ENCODE assay signal across 8 cellular contexts in the genomic region with DNA sequence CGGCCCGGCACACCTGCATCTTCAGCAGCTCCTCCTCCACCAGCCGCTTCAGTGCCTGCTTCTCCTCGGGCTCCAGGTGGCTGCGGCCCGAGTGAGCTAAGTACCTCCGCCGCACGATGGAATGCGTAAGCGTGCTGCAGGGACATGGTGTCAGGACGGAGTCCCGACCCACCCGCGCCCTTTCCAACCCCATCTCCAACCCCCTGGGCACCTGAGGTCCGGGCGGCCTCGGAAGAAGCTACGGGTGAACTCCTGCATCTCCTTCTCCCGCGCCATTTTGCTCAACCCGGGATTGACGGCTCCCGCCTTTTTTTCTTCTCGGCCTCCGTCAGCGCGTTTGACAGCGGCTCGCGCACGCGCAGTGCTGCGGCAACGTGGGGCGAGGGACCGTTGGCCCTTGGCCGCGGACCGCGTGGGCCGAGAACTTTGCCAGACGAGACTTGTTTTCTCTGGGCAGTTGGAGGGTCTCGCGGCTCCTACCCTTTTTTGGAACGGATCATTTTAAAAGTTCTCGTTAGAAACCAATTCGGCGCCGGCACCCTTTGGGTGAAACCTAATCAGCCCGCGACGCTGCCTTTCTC. TPM values are rescaled to one million over a fixed set of nuclear protein-coding genes. Genes with fewer than 3 reads are reported as not detected.
DNase-seq lines count a peak whose midpoint lies in the region; ATAC-seq and TF ChIP-seq lines count a peak whose summit lies in the region.

Gene HIRIP3 (minus strand): TSS at position 288 of the 581 bp plus-strand sequence. CDS start 12 bp downstream, at position 276.

- no peaks in the 10 kb centered on the region for H3K9me2 ChIP-seq in HCT116 (ENCODE audit: insufficient read depth)

- peaks cover 11% of the 10 kb centered on the region for H3K79me2 ChIP-seq in HCT116 (ENCODE audit: insufficient read depth, low read length)

- peak within 1 kb of the TSS; percentile 64 for H2AFZ ChIP-seq in HCT116 (ENCODE audit: low read depth, low read length, poor library complexity, severe bottlenecking)

- H3K36me3 ChIP-seq in HCT116 (ENCODE audit: control insufficient read depth in 1 of 2, insufficient read depth in 2 of 2, low read length in 2 of 2): peaks cover 9 to 20% of the 10 kb centered on the region in 2 experiments
- H3K36me3 ChIP-seq in SK-N-MC (ENCODE audit: insufficient read depth, low read length): peaks cover 32% of the 10 kb centered on the region
- H3K36me3 ChIP-seq in gastroesophageal sphincter: peaks cover 0 to 62% of the 10 kb centered on the region in 2 donors

- peak within 1 kb of the TSS; percentile 88 for H3K27ac ChIP-seq in HCT116 (ENCODE audit: low read depth, low read length)
- peak within 1 kb of the TSS; percentile 97 for H3K27ac ChIP-seq in SK-N-MC
- peak within 1 kb of the TSS; percentile 92 to 99 (median 98) for H3K27ac ChIP-seq in gastroesophageal sphincter

- ATAC-seq in HCT116: peak; percentile 59
- peak; percentile 83 for ATAC-seq in gastroesophageal sphincter

- H4K20me1 ChIP-seq in HCT116 (ENCODE audit: insufficient read depth): no peaks in the 10 kb centered on the region

- H3K27me3 ChIP-seq in HCT116 (ENCODE audit: insufficient read depth, low read length): no peaks in the 10 kb centered on the region
- H3K27me3 ChIP-seq in gastroesophageal sphincter: no peaks in the 10 kb centered on the region

- TF ChIP-seq EP300 in gastroesophageal sphincter (IDR thresholded peaks at IDR 0.05): no peak

- no TSS peak for BruUV-seq in HCT116 (replicated peaks; lab: Mats Ljungman, UMichigan)

- intact Hi-C loops in HCT116 (cut with micrococcal nuclease): no loop called here

- H3K9ac ChIP-seq in HCT116 (ENCODE audit: low read length) (peak within 1 kb of the TSS; percentile 86), SK-N-MC (ENCODE audit: insufficient read length) (peak within 1 kb of the TSS; percentile 99)

- WGBS in gastroesophageal sphincter (ENCODE audit: low coverage in 1 of 2), 2 donors: 0% methylated on average over 2 to 9 of the region's 53 CpGs

- TF ChIP-seq POLR2A in HCT116 (IDR thresholded peaks at IDR 0.05; ENCODE audit: borderline replicate concordance, extremely low read depth, insufficient read depth, insufficient read length): peak; percentile 53
- TF ChIP-seq POLR2A in gastroesophageal sphincter (IDR thresholded peaks at IDR 0.05): peak in 1 of 2 donors; percentile 46

- peak within 1 kb of the TSS; percentile 92 for H3K4me2 ChIP-seq in HCT116 (ENCODE audit: low read length)

- TF ChIP-seq CTCF in HCT116 (IDR thresholded peaks at IDR 0.05 in 2 of 3, conservative IDR thresholded peaks at IDR 0.05 in 1 of 3; ENCODE audit: borderline replicate concordance in 1 of 3, insufficient read depth in 1 of 3, low read depth in 2 of 3, low read length in 2 of 3) (no peak), gastroesophageal sphincter (IDR thresholded peaks at IDR 0.05) (no peak)

- RAD21 ChIA-PET in HCT116 (lab: Charles Lee; ENCODE audit: low non-redundant PET in 1 of 2, low total read pairs in 2 of 2, uncharacterized antibody in 2 of 2, unreplicated experiment in 2 of 2): no interaction called here

- no peaks in the 10 kb centered on the region for H3K9me3 ChIP-seq in HCT116 (ENCODE audit: control insufficient read depth in 1 of 2, insufficient read depth in 1 of 2, low read depth in 1 of 2, low read length in 2 of 2)
- H3K9me3 ChIP-seq in SK-N-MC (ENCODE audit: low read depth, low read length): no peaks in the 10 kb centered on the region
- H3K9me3 ChIP-seq in gastroesophageal sphincter: no peaks in the 10 kb centered on the region

- no peak for TF ChIP-seq RAD21 in HCT116 (IDR thresholded peaks at IDR 0.05; ENCODE audit: low read depth)

- DNase-seq in GM03348 (ENCODE audit: low spot score): peak; percentile 94
- DNase-seq in HCT116 (ENCODE audit: low read depth, low spot score): peak; percentile 66
- DNase-seq in MV-4-11 (lab: John Stamatoyannopoulos, UW): peak; percentile 80
- DNase-seq in SK-N-MC (ENCODE audit: low read depth, low spot score): peak; percentile 24
- peak; percentile 87 for DNase-seq in activated naive CD4-positive, alpha-beta T cell treated with Interleukin-2 at 50 U/mL for 16 hours
- peak in 54 of 56 donors; percentile 32 to 94 (median 83) for DNase-seq in nucleus accumbens (lab: John Stamatoyannopoulos, UW)
- peak; percentile 94 for DNase-seq in superior temporal gyrus (ENCODE audit: extremely low spot score)

- CTCF ChIA-PET in HCT116 (lab: Charles Lee): no interaction called here

- peaks cover 9 to 27% of the 10 kb centered on the region in 2 experiments for H3K4me1 ChIP-seq in HCT116 (ENCODE audit: control insufficient read depth in 1 of 2, insufficient read depth in 2 of 2, low read length in 2 of 2)
- peaks cover 3 to 35% (median 11%) of the 10 kb centered on the region in 3 donors for H3K4me1 ChIP-seq in gastroesophageal sphincter

- H3K4me3 ChIP-seq in HCT116 (replicated peaks in 1 of 2; ENCODE audit: low read depth in 1 of 2, low read length in 2 of 2): peak within 1 kb of the TSS; percentile 83 to 95
- H3K4me3 ChIP-seq in SK-N-MC: peak within 1 kb of the TSS; percentile 96
- H3K4me3 ChIP-seq in gastroesophageal sphincter: peak within 1 kb of the TSS; percentile 76 to 80

- POLR2A ChIA-PET in HCT116 (lab: Charles Lee): interaction anchor here (0.6 to 1.2 kb wide), 4 partner anchors 18 to 96 kb away, joined by 3 read pairs; partner anchors contain the start of genes ASPHD1, SEZ6L2, TAOK2 and TMEM219

TF ChIP-seq in HCT116, 20 proteins besides CTCF, POLR2A, EP300 and RAD21:
- TF ChIP-seq REST (IDR thresholded peaks at IDR 0.05; ENCODE audit: low read depth) (no peak), YY1 (IDR thresholded peaks at IDR 0.05; ENCODE audit: extremely low read depth, insufficient replicate concordance, low read depth, low read length) (peak; percentile 88), POLR2AphosphoS5 (IDR thresholded peaks at IDR 0.05; ENCODE audit: low read depth, low read length) (peak; percentile 51), MAX (IDR thresholded peaks at IDR 0.05) (peak; percentile 92), EGR1 (IDR thresholded peaks at IDR 0.05; ENCODE audit: low read depth) (no peak), JUND (IDR thresholded peaks at IDR 0.05) (no peak), ZFX (IDR thresholded peaks at IDR 0.05) (no peak; the same call in 1 of the 2 replicates), CEBPB (IDR thresholded peaks at IDR 0.05; ENCODE audit: low read depth) (no peak), CBX3 (IDR thresholded peaks at IDR 0.05; ENCODE audit: low read depth) (no peak; the same call in 1 of the 2 replicates)

RNA-seq across cellular contexts. Expression of gene HIRIP3, which starts in this region (rescaled TPM):
- total RNA-seq in HCT116 (2021; ENCODE audit: unreplicated experiment) (21.8 TPM), gastroesophageal sphincter (10 to 100 TPM; 25.6 to 31.4 (median 28.2) TPM)
- 25.2 and 26.4 TPM in 2 replicates for polyA plus RNA-seq in HCT116 (2012)

Comparison
In these comparisons a context has a peak if more than half of its experiments do, and no peak if none do; other contexts are left out.
1. Peak in every context shown above with its lines: DNase-seq, ATAC-seq, H3K4me3 ChIP-seq and H3K27ac ChIP-seq.
2. DNase-seq: peak in every context shown above with its lines; median percentile 94 in GM03348; 94 in superior temporal gyrus; 87 in activated naive CD4-positive, alpha-beta T cell treated with Interleukin-2 at 50 U/mL for 16 hours; 83 in nucleus accumbens; 80 in MV-4-11; 66 in HCT116; 24 in SK-N-MC.